Comparison of ENCODE assay signal across 20 cellular contexts in genomic region chr19:28981994-28982393, GRCh38.
DNase-seq lines count a peak whose midpoint lies in the region; ATAC-seq and TF ChIP-seq lines count a peak whose summit lies in the region.
"Had no signal": no experiment of that assay in that cellular context is flagged by ENCODE, and none has a peak within 500 bp of the region (broad histone marks: within the 10 kb centered on the region; RNA-seq: fewer than 3 reads in every experiment).

No MANE protein-coding gene starts in this region.

- no peak overlapping the region for H3K27ac Mint-ChIP-seq in GM23338
- H3K27ac Mint-ChIP-seq in nephron progenitor cell, result peak overlapping the region; percentile 14
- H3K27ac Mint-ChIP-seq: B cell; CD4-positive, alpha-beta T cell; CD8-positive, alpha-beta T cell had no signal

- H3K27ac ChIP-seq in GM23338 (ENCODE audit: low read depth), result no peak overlapping the region
- no peak overlapping the region for H3K27ac ChIP-seq in parathyroid adenoma
- no peak overlapping the region for H3K27ac ChIP-seq in spleen
- no peak overlapping the region for H3K27ac ChIP-seq in sigmoid colon
- H3K27ac ChIP-seq: 22Rv1; A549; BLaER1 treated with 17β-estradiol and CSF1 and Interleukin-3, amounts not matched to agents 10 nM and 100 nM; C4-2B had no signal

- DNase-seq in GM23338 (ENCODE audit: low spot score) (no peak), nephron progenitor cell (no peak), spleen (no peak), inferior parietal cortex (ENCODE audit: extremely low spot score) (no peak), sigmoid colon (no peak)
- DNase-seq: AML-193; Caco-2; CD4-positive, alpha-beta T cell; CD8-positive, alpha-beta T cell; DMS53; DND-41; EL; GDM1 had no signal

- no peak for ATAC-seq in GM23338
- ATAC-seq: A549; CD8-positive, alpha-beta T cell; GM12878 had no signal

- no peak overlapping the region for H3K4me2 ChIP-seq in GM23338
- H3K4me2 ChIP-seq in parathyroid adenoma (ENCODE audit: low read length), result no peak overlapping the region
- H3K4me2 ChIP-seq: A549 had no signal

- TF ChIP-seq CTCF in GM23338 (conservative IDR thresholded peaks at IDR 0.05; ENCODE audit: low read depth in 2 of 2), result no peak
- TF ChIP-seq CTCF in nephron progenitor cell (IDR thresholded peaks at IDR 0.05), result no peak
- TF ChIP-seq CTCF in parathyroid adenoma (IDR thresholded peaks at IDR 0.05), result no peak
- no peak for TF ChIP-seq CTCF in spleen (IDR thresholded peaks at IDR 0.05 in 8 of 11, conservative IDR thresholded peaks at IDR 0.05 in 3 of 11)
- no peak for TF ChIP-seq CTCF in sigmoid colon (IDR thresholded peaks at IDR 0.05)

- no peak overlapping the region for H3K9ac ChIP-seq in parathyroid adenoma
- H3K9ac ChIP-seq: BLaER1 treated with 17β-estradiol and CSF1 and Interleukin-3, amounts not matched to agents 10 nM and 100 nM had no signal

- H3K4me1 Mint-ChIP-seq in GM23338 (peaks cover 9% of the 10 kb centered on the region), nephron progenitor cell (peaks cover 10% of the 10 kb centered on the region)
- H3K4me1 Mint-ChIP-seq: B cell had no signal

- no peaks in the 10 kb centered on the region for H4K20me1 ChIP-seq in GM23338 (replicated peaks; ENCODE audit: insufficient read depth)

- H3K27me3 ChIP-seq in GM23338 (ENCODE audit: insufficient read depth) (no peaks in the 10 kb centered on the region), parathyroid adenoma (ENCODE audit: control insufficient read depth, insufficient read depth, low read length) (no peaks in the 10 kb centered on the region), spleen (replicated peaks in 1 of 7) (peaks cover 0 to 9% (median 0%) of the 10 kb centered on the region in 7 donors), sigmoid colon (peaks cover 0 to 5% (median 4%) of the 10 kb centered on the region in 3 donors)
- H3K27me3 ChIP-seq: BLaER1 treated with 17β-estradiol and CSF1 and Interleukin-3, amounts not matched to agents 10 nM and 100 nM had no signal

- intact Hi-C loops in spleen (cut with DNase I; ENCODE audit: low total_unique reads), result no loop called here
- intact Hi-C loops in sigmoid colon (cut with DNase I), result no loop called here

- H3K79me2 ChIP-seq in GM23338 (replicated peaks; ENCODE audit: insufficient read depth) (no peaks in the 10 kb centered on the region), parathyroid adenoma (no peaks in the 10 kb centered on the region)

- H3K36me3 Mint-ChIP-seq in GM23338 (ENCODE audit: low read depth) (no peaks in the 10 kb centered on the region; the same call in 2 of the 3 replicates), nephron progenitor cell (ENCODE audit: low read depth) (no peaks in the 10 kb centered on the region)
- H3K36me3 Mint-ChIP-seq: CD8-positive, alpha-beta T cell had no signal

- no peaks in the 10 kb centered on the region for H3K36me3 ChIP-seq in GM23338 (ENCODE audit: insufficient read depth)
- H3K36me3 ChIP-seq in parathyroid adenoma (ENCODE audit: control insufficient read depth, insufficient read depth, low read length), result no peaks in the 10 kb centered on the region
- H3K36me3 ChIP-seq in spleen, result no peaks in the 10 kb centered on the region
- H3K36me3 ChIP-seq in sigmoid colon, result no peaks in the 10 kb centered on the region
- H3K36me3 ChIP-seq: BLaER1 treated with 17β-estradiol and CSF1 and Interleukin-3, amounts not matched to agents 10 nM and 100 nM had no signal

- H3K9me3 ChIP-seq in parathyroid adenoma (ENCODE audit: control insufficient read depth, low read length) (no peaks in the 10 kb centered on the region), spleen (peaks cover 0 to 15% (median 0%) of the 10 kb centered on the region in 8 donors), sigmoid colon (no peaks in the 10 kb centered on the region)
- H3K9me3 ChIP-seq: Caco-2 had no signal

- TF ChIP-seq EP300 in sigmoid colon (IDR thresholded peaks at IDR 0.05), result no peak

- H3K27me3 Mint-ChIP-seq in GM23338 (ENCODE audit: insufficient read depth, low read depth, poor library complexity) (peaks cover 2% of the 10 kb centered on the region), nephron progenitor cell (ENCODE audit: low read depth, poor library complexity) (peaks cover 23% of the 10 kb centered on the region)
- H3K27me3 Mint-ChIP-seq: B cell; CD4-positive, alpha-beta T cell had no signal

- WGBS in spleen, 5 donors, result 79 to 88% (median 85%) methylated on average over 2 of the region's 2 CpGs
- WGBS in sigmoid colon, 2 donors, result 77 to 85% methylated on average over 2 of the region's 2 CpGs

- no peaks in the 10 kb centered on the region for H3F3A ChIP-seq in GM23338 (replicated peaks; ENCODE audit: low read depth)

- H3K9me2 ChIP-seq in GM23338 (ENCODE audit: insufficient read depth), result no peaks in the 10 kb centered on the region

- H3K4me3 Mint-ChIP-seq in GM23338, result no peak overlapping the region
- no peak overlapping the region for H3K4me3 Mint-ChIP-seq in nephron progenitor cell
- H3K4me3 Mint-ChIP-seq: B cell; CD4-positive, alpha-beta T cell; CD8-positive, alpha-beta T cell had no signal

- H3K9me3 Mint-ChIP-seq in GM23338, result no peaks in the 10 kb centered on the region; the same call in 2 of the 3 replicates
- H3K9me3 Mint-ChIP-seq in nephron progenitor cell, result no peaks in the 10 kb centered on the region

- H3K4me3 ChIP-seq in GM23338, result no peak overlapping the region
- no peak overlapping the region for H3K4me3 ChIP-seq in parathyroid adenoma (ENCODE audit: low read depth, low read length)
- no peak overlapping the region for H3K4me3 ChIP-seq in spleen
- H3K4me3 ChIP-seq in sigmoid colon, result no peak overlapping the region
- H3K4me3 ChIP-seq: A549; BLaER1 treated with 17β-estradiol and CSF1 and Interleukin-3, amounts not matched to agents 10 nM and 100 nM; GM12878 had no signal

- TF ChIP-seq POLR2A in spleen (IDR thresholded peaks at IDR 0.05) (no peak), sigmoid colon (IDR thresholded peaks at IDR 0.05) (no peak)

- H3K4me1 ChIP-seq in GM23338 (ENCODE audit: insufficient read depth) (no peaks in the 10 kb centered on the region), parathyroid adenoma (no peaks in the 10 kb centered on the region), spleen (no peaks in the 10 kb centered on the region), sigmoid colon (no peaks in the 10 kb centered on the region)
- H3K4me1 ChIP-seq: A549, Caco-2 had no signal

- H2AFZ ChIP-seq in GM23338 (peak overlapping the region; percentile 74; the same call in 1 of the 2 replicates), parathyroid adenoma (peak overlapping the region; percentile 62)

TF ChIP-seq in GM23338, 12 proteins besides CTCF, POLR2A, EP300 and RAD21 (continues in another document):
- TF ChIP-seq EZH2 (IDR thresholded peaks at IDR 0.05; ENCODE audit: low read depth, unreplicated experiment), result no peak
- TF ChIP-seq ZNF114 (CRISPR knock-in tag; IDR thresholded peaks at IDR 0.05), result no peak
- TF ChIP-seq REST (IDR thresholded peaks at IDR 0.05; ENCODE audit: unreplicated experiment), result no peak
- no peak for TF ChIP-seq CREB1 (CRISPR knock-in tag; IDR thresholded peaks at IDR 0.05; ENCODE audit: low read depth)
